In the genomic region with DNA sequence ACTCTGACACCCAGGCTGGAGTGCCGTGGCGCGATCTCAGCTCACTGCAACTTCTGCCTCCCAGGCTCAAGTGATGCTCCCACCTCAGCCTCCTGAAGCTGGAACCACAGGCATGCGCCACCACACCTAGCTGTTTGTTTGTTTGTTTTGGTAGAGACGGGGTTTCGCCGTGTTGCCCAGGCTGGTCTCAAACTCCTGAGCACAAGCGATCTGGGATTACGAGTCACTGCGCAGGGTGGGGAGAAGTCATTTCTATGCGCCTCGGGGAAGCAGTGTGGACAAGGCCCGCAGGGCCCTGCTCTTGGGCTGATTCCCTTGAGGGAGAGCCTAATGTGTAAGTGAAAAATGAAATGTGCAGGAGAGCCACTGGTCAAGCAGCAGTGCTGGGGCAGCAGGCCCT, we compare ENCODE assay signal across 1 cellular context.
TF ChIP-seq lines count a peak whose summit lies in the region.

No MANE protein-coding gene starts in this region.

TF ChIP-seq in H1, 55 proteins besides CTCF, POLR2A, EP300 and RAD21:
- no peak for TF ChIP-seq PHF8 (conservative IDR thresholded peaks at IDR 0.05; ENCODE audit: low read depth, low read length)
- TF ChIP-seq MAX (IDR thresholded peaks at IDR 0.05) = no peak
- TF ChIP-seq TCF12 (IDR thresholded peaks at IDR 0.05; ENCODE audit: low read depth, low read length) = no peak
- no peak for TF ChIP-seq SIRT6 (IDR thresholded peaks at IDR 0.05; ENCODE audit: low read length)
- TF ChIP-seq SAP30 (IDR thresholded peaks at IDR 0.05; ENCODE audit: insufficient read depth, insufficient replicate concordance, low read length) = no peak
- TF ChIP-seq TBP (IDR thresholded peaks at IDR 0.05; ENCODE audit: low read depth, low read length) = no peak
- no peak for TF ChIP-seq EZH2 (IDR thresholded peaks at IDR 0.05; ENCODE audit: low read depth, low read length, severe bottlenecking)
- TF ChIP-seq FOSL1 (IDR thresholded peaks at IDR 0.05; ENCODE audit: insufficient read depth, low read depth, low read length) = no peak
- TF ChIP-seq, protein P1, sequence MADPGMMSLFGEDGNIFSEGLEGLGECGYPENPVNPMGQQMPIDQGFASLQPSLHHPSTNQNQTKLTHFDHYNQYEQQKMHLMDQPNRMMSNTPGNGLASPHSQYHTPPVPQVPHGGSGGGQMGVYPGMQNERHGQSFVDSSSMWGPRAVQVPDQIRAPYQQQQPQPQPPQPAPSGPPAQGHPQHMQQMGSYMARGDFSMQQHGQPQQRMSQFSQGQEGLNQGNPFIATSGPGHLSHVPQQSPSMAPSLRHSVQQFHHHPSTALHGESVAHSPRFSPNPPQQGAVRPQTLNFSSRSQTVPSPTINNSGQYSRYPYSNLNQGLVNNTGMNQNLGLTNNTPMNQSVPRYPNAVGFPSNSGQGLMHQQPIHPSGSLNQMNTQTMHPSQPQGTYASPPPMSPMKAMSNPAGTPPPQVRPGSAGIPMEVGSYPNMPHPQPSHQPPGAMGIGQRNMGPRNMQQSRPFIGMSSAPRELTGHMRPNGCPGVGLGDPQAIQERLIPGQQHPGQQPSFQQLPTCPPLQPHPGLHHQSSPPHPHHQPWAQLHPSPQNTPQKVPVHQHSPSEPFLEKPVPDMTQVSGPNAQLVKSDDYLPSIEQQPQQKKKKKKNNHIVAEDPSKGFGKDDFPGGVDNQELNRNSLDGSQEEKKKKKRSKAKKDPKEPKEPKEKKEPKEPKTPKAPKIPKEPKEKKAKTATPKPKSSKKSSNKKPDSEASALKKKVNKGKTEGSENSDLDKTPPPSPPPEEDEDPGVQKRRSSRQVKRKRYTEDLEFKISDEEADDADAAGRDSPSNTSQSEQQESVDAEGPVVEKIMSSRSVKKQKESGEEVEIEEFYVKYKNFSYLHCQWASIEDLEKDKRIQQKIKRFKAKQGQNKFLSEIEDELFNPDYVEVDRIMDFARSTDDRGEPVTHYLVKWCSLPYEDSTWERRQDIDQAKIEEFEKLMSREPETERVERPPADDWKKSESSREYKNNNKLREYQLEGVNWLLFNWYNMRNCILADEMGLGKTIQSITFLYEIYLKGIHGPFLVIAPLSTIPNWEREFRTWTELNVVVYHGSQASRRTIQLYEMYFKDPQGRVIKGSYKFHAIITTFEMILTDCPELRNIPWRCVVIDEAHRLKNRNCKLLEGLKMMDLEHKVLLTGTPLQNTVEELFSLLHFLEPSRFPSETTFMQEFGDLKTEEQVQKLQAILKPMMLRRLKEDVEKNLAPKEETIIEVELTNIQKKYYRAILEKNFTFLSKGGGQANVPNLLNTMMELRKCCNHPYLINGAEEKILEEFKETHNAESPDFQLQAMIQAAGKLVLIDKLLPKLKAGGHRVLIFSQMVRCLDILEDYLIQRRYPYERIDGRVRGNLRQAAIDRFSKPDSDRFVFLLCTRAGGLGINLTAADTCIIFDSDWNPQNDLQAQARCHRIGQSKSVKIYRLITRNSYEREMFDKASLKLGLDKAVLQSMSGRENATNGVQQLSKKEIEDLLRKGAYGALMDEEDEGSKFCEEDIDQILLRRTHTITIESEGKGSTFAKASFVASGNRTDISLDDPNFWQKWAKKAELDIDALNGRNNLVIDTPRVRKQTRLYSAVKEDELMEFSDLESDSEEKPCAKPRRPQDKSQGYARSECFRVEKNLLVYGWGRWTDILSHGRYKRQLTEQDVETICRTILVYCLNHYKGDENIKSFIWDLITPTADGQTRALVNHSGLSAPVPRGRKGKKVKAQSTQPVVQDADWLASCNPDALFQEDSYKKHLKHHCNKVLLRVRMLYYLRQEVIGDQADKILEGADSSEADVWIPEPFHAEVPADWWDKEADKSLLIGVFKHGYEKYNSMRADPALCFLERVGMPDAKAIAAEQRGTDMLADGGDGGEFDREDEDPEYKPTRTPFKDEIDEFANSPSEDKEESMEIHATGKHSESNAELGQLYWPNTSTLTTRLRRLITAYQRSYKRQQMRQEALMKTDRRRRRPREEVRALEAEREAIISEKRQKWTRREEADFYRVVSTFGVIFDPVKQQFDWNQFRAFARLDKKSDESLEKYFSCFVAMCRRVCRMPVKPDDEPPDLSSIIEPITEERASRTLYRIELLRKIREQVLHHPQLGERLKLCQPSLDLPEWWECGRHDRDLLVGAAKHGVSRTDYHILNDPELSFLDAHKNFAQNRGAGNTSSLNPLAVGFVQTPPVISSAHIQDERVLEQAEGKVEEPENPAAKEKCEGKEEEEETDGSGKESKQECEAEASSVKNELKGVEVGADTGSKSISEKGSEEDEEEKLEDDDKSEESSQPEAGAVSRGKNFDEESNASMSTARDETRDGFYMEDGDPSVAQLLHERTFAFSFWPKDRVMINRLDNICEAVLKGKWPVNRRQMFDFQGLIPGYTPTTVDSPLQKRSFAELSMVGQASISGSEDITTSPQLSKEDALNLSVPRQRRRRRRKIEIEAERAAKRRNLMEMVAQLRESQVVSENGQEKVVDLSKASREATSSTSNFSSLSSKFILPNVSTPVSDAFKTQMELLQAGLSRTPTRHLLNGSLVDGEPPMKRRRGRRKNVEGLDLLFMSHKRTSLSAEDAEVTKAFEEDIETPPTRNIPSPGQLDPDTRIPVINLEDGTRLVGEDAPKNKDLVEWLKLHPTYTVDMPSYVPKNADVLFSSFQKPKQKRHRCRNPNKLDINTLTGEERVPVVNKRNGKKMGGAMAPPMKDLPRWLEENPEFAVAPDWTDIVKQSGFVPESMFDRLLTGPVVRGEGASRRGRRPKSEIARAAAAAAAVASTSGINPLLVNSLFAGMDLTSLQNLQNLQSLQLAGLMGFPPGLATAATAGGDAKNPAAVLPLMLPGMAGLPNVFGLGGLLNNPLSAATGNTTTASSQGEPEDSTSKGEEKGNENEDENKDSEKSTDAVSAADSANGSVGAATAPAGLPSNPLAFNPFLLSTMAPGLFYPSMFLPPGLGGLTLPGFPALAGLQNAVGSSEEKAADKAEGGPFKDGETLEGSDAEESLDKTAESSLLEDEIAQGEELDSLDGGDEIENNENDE (IDR thresholded peaks at IDR 0.05; ENCODE audit: insufficient replicate concordance, low read length) = no peak
- no peak for TF ChIP-seq GABPA (IDR thresholded peaks at IDR 0.05; ENCODE audit: borderline replicate concordance, insufficient read depth, low read length)
- no peak for TF ChIP-seq JUN (IDR thresholded peaks at IDR 0.05; ENCODE audit: low read depth, low read length)
- TF ChIP-seq, protein P2, sequence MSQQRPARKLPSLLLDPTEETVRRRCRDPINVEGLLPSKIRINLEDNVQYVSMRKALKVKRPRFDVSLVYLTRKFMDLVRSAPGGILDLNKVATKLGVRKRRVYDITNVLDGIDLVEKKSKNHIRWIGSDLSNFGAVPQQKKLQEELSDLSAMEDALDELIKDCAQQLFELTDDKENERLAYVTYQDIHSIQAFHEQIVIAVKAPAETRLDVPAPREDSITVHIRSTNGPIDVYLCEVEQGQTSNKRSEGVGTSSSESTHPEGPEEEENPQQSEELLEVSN (IDR thresholded peaks at IDR 0.05) = no peak
- no peak for TF ChIP-seq TEAD4 (IDR thresholded peaks at IDR 0.05; ENCODE audit: low read depth, low read length)
- TF ChIP-seq YY1 (IDR thresholded peaks at IDR 0.05; ENCODE audit: low read depth, low read length) = no peak
- TF ChIP-seq CBX5 (IDR thresholded peaks at IDR 0.05; ENCODE audit: low read depth, low read length) = no peak
- TF ChIP-seq SIX5 (IDR thresholded peaks at IDR 0.05; ENCODE audit: low read depth, low read length) = no peak
